ENCODE assay signal across 1 cellular context in genomic region chr17:50948711-50949110, GRCh38.
TF ChIP-seq lines count a peak whose summit lies in the region.

No MANE protein-coding gene starts in this region.

TF ChIP-seq in H1, 55 proteins besides CTCF, POLR2A, EP300 and RAD21 (continued from another document):
- TF ChIP-seq RBBP5 (IDR thresholded peaks at IDR 0.05; ENCODE audit: borderline replicate concordance, low read depth, low read length): no peak
- TF ChIP-seq SP1 (IDR thresholded peaks at IDR 0.05; ENCODE audit: low read depth, low read length): no peak
- no peak for TF ChIP-seq GTF2F1 (IDR thresholded peaks at IDR 0.05; ENCODE audit: borderline replicate concordance, low read depth, low read length)
- TF ChIP-seq SP2 (IDR thresholded peaks at IDR 0.05; ENCODE audit: low read length): no peak
